Comparison of ENCODE assay signal across 9 cellular contexts in the genomic region with DNA sequence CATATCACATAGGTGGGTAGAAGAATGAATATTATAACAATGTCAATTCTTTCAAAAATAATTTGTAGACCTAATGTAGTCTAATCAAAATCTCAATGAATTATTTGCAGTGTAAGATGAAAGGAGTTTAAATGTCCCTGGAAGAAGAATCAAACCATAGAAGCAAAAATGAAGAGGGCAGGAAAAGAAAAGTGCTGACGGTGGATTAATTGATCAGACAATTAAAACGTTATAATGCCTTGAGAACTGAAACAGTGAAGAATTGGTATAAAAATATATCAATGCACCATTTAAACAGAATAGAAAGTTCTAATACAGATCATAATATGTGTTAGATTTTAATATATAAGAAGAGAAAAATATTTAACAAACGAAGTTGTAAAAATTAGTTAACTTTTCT.
"Had no signal": no experiment of that assay in that cellular context is flagged by ENCODE, and none has a peak within 500 bp of the region (broad histone marks: within the 10 kb centered on the region; RNA-seq: fewer than 3 reads in every experiment).

No MANE protein-coding gene starts in this region.

- H3K36me3 ChIP-seq: HAP-1 had no signal

- DNase-seq: GM23248, GOT3, H7, HFFc6, KBM-7 had no signal

- H2AFZ ChIP-seq: GM23248 had no signal

- FAIRE-seq: HTR-8/SVneo had no signal

- H3K27ac Mint-ChIP-seq: HFFc6 had no signal

- H3K27ac ChIP-seq: GM23248, KMS-11 had no signal

- H3K4me3 Mint-ChIP-seq: HFFc6 had no signal

- H3K4me1 ChIP-seq: HAP-1 had no signal

- ATAC-seq: HCT116 had no signal

- H3K9me3 Mint-ChIP-seq: HFFc6 had no signal

- H3K9ac ChIP-seq: GM23248, KMS-11 had no signal

- H3K4me2 ChIP-seq: KMS-11 had no signal

- H3K9me3 ChIP-seq: HAP-1 had no signal

- H3K4me3 ChIP-seq: GM23248, HAP-1 had no signal
